ENCODE assay signal across 1 cellular context in the genomic region with DNA sequence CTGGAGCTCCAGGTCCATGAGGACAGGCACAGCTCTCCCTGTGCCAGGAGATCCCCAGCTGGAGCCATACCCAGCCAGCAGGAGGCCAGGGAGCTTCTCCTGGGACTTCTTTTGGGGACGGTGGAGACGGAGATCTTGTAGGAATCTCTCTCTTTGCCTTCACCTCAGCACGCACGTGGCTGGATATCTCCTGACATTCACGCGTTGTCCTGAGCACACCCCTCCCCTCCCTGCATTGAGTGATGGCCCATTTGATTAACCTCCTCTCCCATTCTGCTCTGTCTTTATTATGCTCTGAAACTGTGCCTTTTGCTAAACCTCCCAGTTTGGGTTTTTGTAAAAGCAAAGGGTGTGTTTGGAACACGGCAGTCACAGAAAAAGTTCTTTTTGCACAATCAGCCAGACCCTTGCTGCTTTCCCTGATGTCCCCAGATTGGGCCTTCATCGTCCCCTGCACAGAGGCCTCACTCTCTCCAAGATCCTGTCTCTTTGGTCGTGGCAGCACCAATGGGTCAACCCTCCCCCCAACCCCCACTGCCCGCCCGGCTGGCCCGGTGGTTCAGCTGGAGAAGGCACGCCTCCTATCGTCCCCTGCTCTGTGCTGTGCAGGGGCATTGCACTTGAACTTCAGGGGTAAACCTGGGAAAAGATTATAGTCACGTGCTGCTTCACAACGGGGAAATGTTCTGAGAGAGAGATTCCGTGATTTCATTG.
TF ChIP-seq lines count a peak whose summit lies in the region.

No MANE protein-coding gene starts in this region.

TF ChIP-seq in A549, 52 proteins besides CTCF, POLR2A, EP300 and RAD21 (continued from another document):
- TF ChIP-seq, protein P1, sequence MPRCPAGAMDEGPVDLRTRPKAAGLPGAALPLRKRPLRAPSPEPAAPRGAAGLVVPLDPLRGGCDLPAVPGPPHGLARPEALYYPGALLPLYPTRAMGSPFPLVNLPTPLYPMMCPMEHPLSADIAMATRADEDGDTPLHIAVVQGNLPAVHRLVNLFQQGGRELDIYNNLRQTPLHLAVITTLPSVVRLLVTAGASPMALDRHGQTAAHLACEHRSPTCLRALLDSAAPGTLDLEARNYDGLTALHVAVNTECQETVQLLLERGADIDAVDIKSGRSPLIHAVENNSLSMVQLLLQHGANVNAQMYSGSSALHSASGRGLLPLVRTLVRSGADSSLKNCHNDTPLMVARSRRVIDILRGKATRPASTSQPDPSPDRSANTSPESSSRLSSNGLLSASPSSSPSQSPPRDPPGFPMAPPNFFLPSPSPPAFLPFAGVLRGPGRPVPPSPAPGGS (IDR thresholded peaks at IDR 0.05), result no peak
